ENCODE assay signal across 8 cellular contexts in the genomic region with DNA sequence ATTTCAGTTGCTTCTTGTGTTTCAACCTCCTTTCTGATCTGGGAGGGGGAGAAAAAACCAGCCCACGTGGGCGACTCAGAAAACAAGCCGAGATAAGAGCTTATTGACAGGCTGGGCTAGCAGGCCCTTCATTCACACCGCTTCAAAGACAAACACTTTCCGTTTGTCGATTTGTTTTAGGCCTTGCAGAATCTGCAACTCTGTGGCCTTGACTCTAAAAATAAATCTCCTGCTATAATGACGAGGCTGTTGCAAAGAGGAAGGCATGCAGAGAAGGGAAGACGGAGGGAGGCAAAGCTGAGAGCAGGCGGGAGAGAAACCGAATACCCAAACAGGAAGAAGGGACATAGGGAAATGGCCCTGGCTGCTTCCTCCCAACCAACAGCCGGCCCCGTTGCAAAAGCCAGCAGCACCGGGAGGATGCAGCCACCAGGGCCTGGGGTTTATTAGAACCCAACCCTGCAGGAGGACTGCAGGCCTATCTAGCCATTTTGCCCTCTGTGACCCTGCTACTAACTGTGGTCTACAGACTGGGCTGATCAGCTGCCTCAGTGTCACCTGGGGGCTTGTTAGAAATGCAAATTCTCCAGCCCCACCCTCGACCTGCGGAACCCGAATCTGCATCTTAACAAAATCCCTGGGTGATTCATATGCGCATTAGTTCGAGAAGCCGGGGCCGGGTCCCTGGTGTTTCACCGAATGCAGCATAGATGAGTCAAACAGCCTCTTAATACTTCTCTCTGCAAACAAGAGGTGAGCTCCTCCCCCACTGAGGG.
A peak's percentile ranks its signal among the peaks of the same experiment; 100 is the strongest.
DNase-seq lines count a peak whose midpoint lies in the region; ATAC-seq and TF ChIP-seq lines count a peak whose summit lies in the region.

No MANE protein-coding gene starts in this region.

- peaks cover 11% of the 10 kb centered on the region for H3K4me1 ChIP-seq in testis

- ATAC-seq in natural killer cell (no peak), HG03442 (IDR thresholded peaks at IDR 0.05; ENCODE audit: unreplicated experiment) (no peak), HG02973 (IDR thresholded peaks at IDR 0.05; ENCODE audit: unreplicated experiment) (no peak), HG03135 (IDR thresholded peaks at IDR 0.05; ENCODE audit: unreplicated experiment) (no peak)

- 0 to 28% methylated on average over 6 to 17 of the region's 21 CpGs for WGBS in testis, 2 donors

- no peak for TF ChIP-seq POLR2A in testis (IDR thresholded peaks at IDR 0.05)

- H3K4me1 Mint-ChIP-seq in chondrocyte (ENCODE audit: low read depth) (peaks cover 16% of the 10 kb centered on the region), natural killer cell (peaks cover 8 to 11% of the 10 kb centered on the region in 2 donors)

- H3K4me3 Mint-ChIP-seq in chondrocyte (ENCODE audit: unreplicated experiment) (no peak overlapping the region), natural killer cell (no peak overlapping the region)

- H3K27ac ChIP-seq in KOPT-K1 (ENCODE audit: low read depth, low read length, poor library complexity, severe bottlenecking): peak overlapping the region; percentile 91
- H3K27ac ChIP-seq in testis: peak overlapping the region; percentile 53 to 55

- H3K4me3 ChIP-seq in testis: no peak overlapping the region

- no peaks in the 10 kb centered on the region for H3K27me3 ChIP-seq in testis

- H3K9me3 ChIP-seq in KOPT-K1 (ENCODE audit: insufficient read depth, low read length, poor library complexity, severe bottlenecking) (no peaks in the 10 kb centered on the region), testis (no peaks in the 10 kb centered on the region)

- H3K27ac Mint-ChIP-seq in chondrocyte (ENCODE audit: unreplicated experiment) (peak overlapping the region; percentile 9), natural killer cell (peak overlapping the region; percentile 32 to 76)

- H3K36me3 ChIP-seq in KOPT-K1 (ENCODE audit: insufficient read depth, low read length) (no peaks in the 10 kb centered on the region), testis (ENCODE audit: low read depth, missing control alignments) (no peaks in the 10 kb centered on the region)

- H3K36me3 Mint-ChIP-seq in chondrocyte (ENCODE audit: low read depth): peaks cover 2% of the 10 kb centered on the region
- H3K36me3 Mint-ChIP-seq in natural killer cell: no peaks in the 10 kb centered on the region

- DNase-seq in activated CD4-positive, CD25-positive, alpha-beta regulatory T cell treated with anti-CD3 and anti-CD28 coated beads, Interleukin-2, amount 50 U/mL, for 72 hours: peak; percentile 45
- DNase-seq in chondrocyte (ENCODE audit: low spot score) (no peak), natural killer cell (no peak), testis (peak; percentile 62)

- H3K9me3 Mint-ChIP-seq in chondrocyte (ENCODE audit: low read depth) (peaks cover 6% of the 10 kb centered on the region), natural killer cell (peaks cover 0 to 2% of the 10 kb centered on the region in 2 donors)

- intact Hi-C loops in natural killer cell (cut with micrococcal nuclease): no loop called here
- intact Hi-C loops in testis (cut with DNase I; ENCODE audit: low total_unique reads): no loop called here

- TF ChIP-seq CTCF in chondrocyte (IDR thresholded peaks at IDR 0.05): no peak
- no peak for TF ChIP-seq CTCF in natural killer cell (IDR thresholded peaks at IDR 0.05)
- TF ChIP-seq CTCF in testis (IDR thresholded peaks at IDR 0.05): no peak

- H3K27me3 Mint-ChIP-seq in chondrocyte (ENCODE audit: low read depth): no peaks in the 10 kb centered on the region
- peaks cover 0 to 30% of the 10 kb centered on the region in 2 donors for H3K27me3 Mint-ChIP-seq in natural killer cell (ENCODE audit: low read depth in 2 of 2)

Comparison
In these comparisons a context has a peak if more than half of its experiments do, and no peak if none do; other contexts are left out.
1. DNase-seq: peak in activated CD4-positive, CD25-positive, alpha-beta regulatory T cell treated with anti-CD3 and anti-CD28 coated beads, Interleukin-2, amount 50 U/mL, for 72 hours (single experiment) and testis (single experiment); none in chondrocyte (single experiment) and natural killer cell (single experiment).